ENCODE assay signal across 9 cellular contexts in genomic region chr17:78172284-78173024, GRCh38. TPM values are rescaled to one million over a fixed set of nuclear protein-coding genes. Genes with fewer than 3 reads are reported as not detected.
DNase-seq lines count a peak whose midpoint lies in the region; ATAC-seq, FAIRE-seq and TF ChIP-seq lines count a peak whose summit lies in the region.
"Had no signal": no experiment of that assay in that cellular context is flagged by ENCODE, and none has a peak within 500 bp of the region (broad histone marks: within the 10 kb centered on the region; RNA-seq: fewer than 3 reads in every experiment).

No MANE protein-coding gene starts in this region.

- TF ChIP-seq POLR2A in GM18505 (IDR thresholded peaks at IDR 0.05; ENCODE audit: borderline replicate concordance, extremely low read depth, insufficient read depth, insufficient read length) (peak; percentile 53), H1 (IDR thresholded peaks at IDR 0.05; ENCODE audit: control extremely low read depth in 1 of 2, low read depth in 2 of 2, low read length in 2 of 2) (no peak; a peak in 1 of 3 replicates), prostate gland (IDR thresholded peaks at IDR 0.05) (peak; percentile 25)

- peaks cover 6% of the 10 kb centered on the region for H3K79me1 ChIP-seq in H1 (ENCODE audit: low read depth, low read length)

- DNase-seq in NCI-H510A treated with DMSO at 0.1 percent for 48 hours (lab: John Stamatoyannopoulos, UW) = peak; percentile 24
- DNase-seq in H1 (ENCODE audit: low read depth in 1 of 2, low spot score in 2 of 2) = peak in 1 of 2 experiments; percentile 61
- DNase-seq in prostate gland (ENCODE audit: low spot score) = no peak
- no peak for DNase-seq in GM20000 (ENCODE audit: low spot score)
- DNase-seq in NCI-H446 (lab: John Stamatoyannopoulos, UW) = no peak
- DNase-seq in ecto neural progenitor cell (ENCODE audit: low spot score) = no peak
- no peak for DNase-seq in A172 (ENCODE audit: low spot score)

- H4K20me1 ChIP-seq in H1 (replicated peaks in 1 of 2; ENCODE audit: control insufficient read depth in 1 of 2, insufficient read depth in 2 of 2, low read length in 2 of 2) = peaks cover 15 to 22% of the 10 kb centered on the region in 2 experiments

- no peak overlapping the region for H4K8ac ChIP-seq in H1 (ENCODE audit: extremely low read depth, insufficient read depth, low read length)

- no peak overlapping the region; the same call in 1 of the 2 replicates for H3K18ac ChIP-seq in H1 (ENCODE audit: extremely low read depth, low read length)

- H4K5ac ChIP-seq in H1 (ENCODE audit: insufficient read length, low read depth, low read length) = no peak overlapping the region

- no peak overlapping the region for H3K4ac ChIP-seq in H1 (replicated peaks; ENCODE audit: insufficient read length, low read depth, low read length)

- CTCF ChIA-PET in H1 (lab: Charles Lee; ENCODE audit: partially characterized antibody) = interaction anchor here (0.6 to 10.0 kb wide), 6 partner anchors 14 to 1662 kb away, joined by 3 to 87 read pairs (median 7); partner anchors contain the start of gene TK1

- no peak overlapping the region for H2BK12ac ChIP-seq in H1 (ENCODE audit: low read depth, low read length)

- H3K27ac ChIP-seq in H1 (ENCODE audit: low read depth, low read length) (no peak overlapping the region), prostate gland (peak overlapping the region; percentile 76 to 95)

- H2BK20ac ChIP-seq in H1 (ENCODE audit: low read length) = no peak overlapping the region

- H3K4me1 ChIP-seq in H1 (replicated peaks in 1 of 4; ENCODE audit: control insufficient read depth in 3 of 4, insufficient read depth in 4 of 4, low read length in 3 of 4) (peaks cover 5 to 36% (median 16%) of the 10 kb centered on the region in 4 experiments), prostate gland (replicated peaks) (peaks cover 18% of the 10 kb centered on the region)

- H3K56ac ChIP-seq in H1 (replicated peaks; ENCODE audit: insufficient read length, low read depth, low read length) = no peak overlapping the region

- H3K79me2 ChIP-seq in H1 (ENCODE audit: control insufficient read depth in 1 of 2, insufficient read depth in 2 of 2, low read length in 2 of 2) = no peaks in the 10 kb centered on the region

- peaks cover 5% of the 10 kb centered on the region; the same call in 1 of the 2 replicates for H3K23me2 ChIP-seq in H1 (ENCODE audit: low read depth, low read length)

- ATAC-seq in GM18505 (IDR thresholded peaks at IDR 0.05; ENCODE audit: unreplicated experiment) = no peak

- H3K36me3 ChIP-seq in H1 (ENCODE audit: control insufficient read depth in 2 of 4, insufficient read depth in 4 of 4, low read length in 3 of 4) (peaks cover 7 to 32% (median 13%) of the 10 kb centered on the region in 4 experiments; a peak in 7 of 8 replicates), prostate gland (peaks cover 0 to 6% of the 10 kb centered on the region in 2 donors)

- intact Hi-C loops in prostate gland (cut with DNase I) = loop anchor here (10.0 kb wide), 1 partner anchor 128 kb away; no protein-coding TSS in a partner anchor

- no peak overlapping the region for H3K4me3 ChIP-seq in H1 (ENCODE audit: extremely low read depth in 1 of 4, insufficient read depth in 2 of 4, low read depth in 3 of 4, low read length in 4 of 4)
- no peak overlapping the region for H3K4me3 ChIP-seq in prostate gland

- H3K27me3 ChIP-seq in H1 (replicated peaks in 1 of 4; ENCODE audit: control insufficient read depth in 3 of 4, extremely low read depth in 1 of 4, insufficient read depth in 3 of 4, low read length in 3 of 4) (no peaks in the 10 kb centered on the region), prostate gland (replicated peaks; ENCODE audit: insufficient read depth) (no peaks in the 10 kb centered on the region)

- no peak overlapping the region for H2BK15ac ChIP-seq in H1 (ENCODE audit: low read length)

- H2AFZ ChIP-seq in H1 (ENCODE audit: low read length) = no peak overlapping the region

- POLR2A ChIA-PET in H1 (lab: Charles Lee; ENCODE audit: partially characterized antibody) = interaction anchor here (0.9 to 10.2 kb wide), 17 partner anchors 10 to 78 kb away, joined by 3 to 131 read pairs (median 4); partner anchors contain the start of genes AFMID and TK1

- no peak overlapping the region for H2BK5ac ChIP-seq in H1 (ENCODE audit: low read depth, low read length)

- H3K9me3 ChIP-seq in H1 (ENCODE audit: insufficient read depth in 2 of 2, low read depth in 1 of 2, low read length in 1 of 2) (no peaks in the 10 kb centered on the region), prostate gland (no peaks in the 10 kb centered on the region)

- no peak for TF ChIP-seq RAD21 in H1 (IDR thresholded peaks at IDR 0.05 in 1 of 2, conservative IDR thresholded peaks at IDR 0.05 in 1 of 2; ENCODE audit: low read depth in 2 of 2, low read length in 2 of 2)

- no peak for TF ChIP-seq CTCF in H1 (IDR thresholded peaks at IDR 0.05; ENCODE audit: control extremely low read depth in 1 of 3, insufficient read depth in 1 of 3, low read depth in 1 of 3, low read length in 3 of 3)
- no peak for TF ChIP-seq CTCF in prostate gland (IDR thresholded peaks at IDR 0.05)
- no peak for TF ChIP-seq CTCF in GM20000 (IDR thresholded peaks at IDR 0.05; ENCODE audit: extremely low read depth, missing control alignments)

- no peak for FAIRE-seq in H1 (lab: Jason Lieb, UNC)

- 71% methylated on average over 17 of the region's 17 CpGs; no CpG with 5 or more reads in 1 of the 2 experiments for WGBS in H1 (ENCODE audit: extremely low coverage in 1 of 2, insufficient coverage in 1 of 2, insufficient read length in 1 of 2, insufficient replicate concordance in 2 of 2, low coverage in 1 of 2, low lambda C conversion rate in 2 of 2, missing lambda C conversion rate in 1 of 2), 2 experiments
- 46% methylated on average over 16 of the region's 17 CpGs for WGBS in prostate gland

- peak overlapping the region in 1 of 2 experiments; percentile 40; a peak in 2 of 4 replicates for H3K4me2 ChIP-seq in H1 (ENCODE audit: insufficient read depth in 1 of 2, low read depth in 2 of 2, low read length in 2 of 2)

- TF ChIP-seq EP300 in H1 (IDR thresholded peaks at IDR 0.05; ENCODE audit: borderline replicate concordance in 1 of 2, low read depth in 2 of 2, low read length in 2 of 2) = no peak

- no peak overlapping the region for H2BK120ac ChIP-seq in H1 (replicated peaks; ENCODE audit: low read depth, low read length)

- no peak overlapping the region for H3K14ac ChIP-seq in H1 (ENCODE audit: insufficient read length)

- H4K91ac ChIP-seq in H1 (replicated peaks; ENCODE audit: insufficient read length, low read length) = no peak overlapping the region

- H3K23ac ChIP-seq in H1 (ENCODE audit: insufficient read length) = no peak overlapping the region

- H2AK5ac ChIP-seq in H1 (ENCODE audit: low read depth, low read length) = no peak overlapping the region

- H3K9ac ChIP-seq in H1 (replicated peaks in 1 of 4; ENCODE audit: extremely low read depth in 1 of 4, low read depth in 3 of 4, low read length in 3 of 4) = no peak overlapping the region

RNA-seq across cellular contexts. Expression of gene SYNGR2, which starts 4.1 kb away (rescaled TPM):
- total RNA-seq in H1 (2021; fragmentation: NEBNext Ultra II Directional; extraction: Animal tissue kit (Norgen Biotek cat#: 25700)) = 48.4 and 50.0 TPM in 2 replicates
- 139 and 209 TPM in 2 replicates for polyA plus RNA-seq in H1 (2011; rRNA removed)
- polyA plus RNA-seq in H1 (2011; cell fraction: cytosol; rRNA removed) = 92.9 TPM
- 102 TPM for polyA plus RNA-seq in H1 (2011; cell fraction: nucleus; rRNA removed)
- polyA plus RNA-seq in H1 (2012, experiment 1 of 2) = 32.5 to 57.4 TPM (median 51.2 TPM) in 4 replicates
- polyA plus RNA-seq in H1 (2012, experiment 2 of 2) = 37.5 TPM
- polyA plus RNA-seq in H1 (2013, experiment 1 of 2) = 42.0 TPM
- polyA plus RNA-seq in H1 (2013, experiment 2 of 2) = 51.5 TPM
- polyA minus RNA-seq in H1 (2011; rRNA and poly(A)+ RNA removed) = 53.5 and 79.1 TPM in 2 replicates
- polyA minus RNA-seq in H1 (2011; cell fraction: cytosol; rRNA and poly(A)+ RNA removed) = 28.6 TPM
- polyA minus RNA-seq in H1 (2011; cell fraction: nucleus; rRNA and poly(A)+ RNA removed) = 27.7 TPM
- 100 to 1,000 TPM; 133 to 284 TPM for total RNA-seq in prostate gland
- 60.3 and 70.8 TPM in 2 replicates for total RNA-seq in A172 (2014; rRNA removed; shearing (Covaris generic))

RNA-seq across cellular contexts. Expression of gene TK1, which starts 14.4 kb away (rescaled TPM):
- 66.9 and 76.5 TPM in 2 replicates for total RNA-seq in H1 (2021; fragmentation: NEBNext Ultra II Directional; extraction: Animal tissue kit (Norgen Biotek cat#: 25700))
- polyA plus RNA-seq in H1 (2011; rRNA removed) = 147 and 170 TPM in 2 replicates
- polyA plus RNA-seq in H1 (2011; cell fraction: cytosol; rRNA removed) = 150 TPM
- polyA plus RNA-seq in H1 (2011; cell fraction: nucleus; rRNA removed) = 168 TPM
- 50.8 to 96.9 TPM (median 88.1 TPM) in 4 replicates for polyA plus RNA-seq in H1 (2012, experiment 1 of 2)
- polyA plus RNA-seq in H1 (2012, experiment 2 of 2) = 148 TPM
- 57.7 TPM for polyA plus RNA-seq in H1 (2013, experiment 1 of 2)
- 54.1 TPM for polyA plus RNA-seq in H1 (2013, experiment 2 of 2)
- 110 and 113 TPM in 2 replicates for polyA minus RNA-seq in H1 (2011; rRNA and poly(A)+ RNA removed)
- 54.3 TPM for polyA minus RNA-seq in H1 (2011; cell fraction: cytosol; rRNA and poly(A)+ RNA removed)
- polyA minus RNA-seq in H1 (2011; cell fraction: nucleus; rRNA and poly(A)+ RNA removed) = 42.3 TPM
- 10 to 100 TPM; 10.8 to 11.2 TPM for total RNA-seq in prostate gland
- 152 and 239 TPM in 2 replicates for total RNA-seq in A172 (2014; rRNA removed; shearing (Covaris generic))

RNA-seq across cellular contexts. Expression of gene AFMID, which starts 14.7 kb away (rescaled TPM):
- 53.0 and 54.8 TPM in 2 replicates for total RNA-seq in H1 (2021; fragmentation: NEBNext Ultra II Directional; extraction: Animal tissue kit (Norgen Biotek cat#: 25700))
- polyA plus RNA-seq in H1 (2011; rRNA removed) = 49.0 and 61.6 TPM in 2 replicates
- polyA plus RNA-seq in H1 (2011; cell fraction: cytosol; rRNA removed) = 63.2 TPM
- polyA plus RNA-seq in H1 (2011; cell fraction: nucleus; rRNA removed) = 58.5 TPM
- 47.6 to 75.1 TPM (median 68.4 TPM) in 4 replicates for polyA plus RNA-seq in H1 (2012, experiment 1 of 2)
- polyA plus RNA-seq in H1 (2012, experiment 2 of 2) = 91.1 TPM
- 40.1 TPM for polyA plus RNA-seq in H1 (2013, experiment 1 of 2)
- 39.2 TPM for polyA plus RNA-seq in H1 (2013, experiment 2 of 2)
- polyA minus RNA-seq in H1 (2011; rRNA and poly(A)+ RNA removed) = 55.5 and 83.5 TPM in 2 replicates
- 30.7 TPM for polyA minus RNA-seq in H1 (2011; cell fraction: cytosol; rRNA and poly(A)+ RNA removed)
- 42.0 TPM for polyA minus RNA-seq in H1 (2011; cell fraction: nucleus; rRNA and poly(A)+ RNA removed)
- 100 to 1,000 TPM; 116 to 122 TPM for total RNA-seq in prostate gland
- total RNA-seq in A172 (2014; rRNA removed; shearing (Covaris generic)) = 15.6 and 18.4 TPM in 2 replicates

RNA-seq across cellular contexts. Expression of gene C17orf99, which starts 26.3 kb away (rescaled TPM):
- not detected in 2 replicates for total RNA-seq in H1 (2021; fragmentation: NEBNext Ultra II Directional; extraction: Animal tissue kit (Norgen Biotek cat#: 25700))
- polyA plus RNA-seq in H1 (2011; rRNA removed) = not detected in 2 replicates
- polyA plus RNA-seq in H1 (2011; cell fraction: cytosol; rRNA removed) = not detected
- polyA plus RNA-seq in H1 (2011; cell fraction: nucleus; rRNA removed) = not detected
- not detected in 4 replicates for polyA plus RNA-seq in H1 (2012, experiment 1 of 2)
- polyA plus RNA-seq in H1 (2012, experiment 2 of 2) = not detected
- not detected for polyA plus RNA-seq in H1 (2013, experiment 1 of 2)
- polyA plus RNA-seq in H1 (2013, experiment 2 of 2) = not detected
- polyA minus RNA-seq in H1 (2011; rRNA and poly(A)+ RNA removed) = not detected in 2 replicates
- not detected for polyA minus RNA-seq in H1 (2011; cell fraction: cytosol; rRNA and poly(A)+ RNA removed)
- polyA minus RNA-seq in H1 (2011; cell fraction: nucleus; rRNA and poly(A)+ RNA removed) = not detected
- not detected for total RNA-seq in prostate gland
- not detected in 2 replicates for total RNA-seq in A172 (2014; rRNA removed; shearing (Covaris generic))
- total RNA-seq: T-helper 1 cell treated with Interleukin-12 subunit alpha and Interleukin-12 subunit beta and Interleukin-4 antibody, amounts not matched to agents 30 ng/mL and 1 ng/mL, for 36 hours had no signal

RNA-seq across cellular contexts. Expression of gene BIRC5, which starts 41.6 kb away (rescaled TPM):
- total RNA-seq in H1 (2021; fragmentation: NEBNext Ultra II Directional; extraction: Animal tissue kit (Norgen Biotek cat#: 25700)) = 106 and 108 TPM in 2 replicates
- 42.2 and 48.8 TPM in 2 replicates for polyA plus RNA-seq in H1 (2011; rRNA removed)
- polyA plus RNA-seq in H1 (2011; cell fraction: cytosol; rRNA removed) = 53.5 TPM
- polyA plus RNA-seq in H1 (2011; cell fraction: nucleus; rRNA removed) = 78.0 TPM
- 58.7 to 71.7 TPM (median 68.1 TPM) in 4 replicates for polyA plus RNA-seq in H1 (2012, experiment 1 of 2)
- polyA plus RNA-seq in H1 (2012, experiment 2 of 2) = 111 TPM
- 64.6 TPM for polyA plus RNA-seq in H1 (2013, experiment 1 of 2)
- 66.0 TPM for polyA plus RNA-seq in H1 (2013, experiment 2 of 2)
- 39.6 and 46.5 TPM in 2 replicates for polyA minus RNA-seq in H1 (2011; rRNA and poly(A)+ RNA removed)
- 43.1 TPM for polyA minus RNA-seq in H1 (2011; cell fraction: cytosol; rRNA and poly(A)+ RNA removed)
- 41.5 TPM for polyA minus RNA-seq in H1 (2011; cell fraction: nucleus; rRNA and poly(A)+ RNA removed)
- total RNA-seq in prostate gland = 1 to 10 TPM; 4.6 to 7.0 TPM
- total RNA-seq in A172 (2014; rRNA removed; shearing (Covaris generic)) = 174 and 237 TPM in 2 replicates

Comparison
In these comparisons a context has a peak if more than half of its experiments do, and no peak if none do; other contexts are left out.
1. POLR2A ChIP-seq: peak in GM18505 (single experiment) and prostate gland (single experiment); none in H1 (0 of 2).